Comparison of ENCODE assay signal across 8 cellular contexts in the genomic region with DNA sequence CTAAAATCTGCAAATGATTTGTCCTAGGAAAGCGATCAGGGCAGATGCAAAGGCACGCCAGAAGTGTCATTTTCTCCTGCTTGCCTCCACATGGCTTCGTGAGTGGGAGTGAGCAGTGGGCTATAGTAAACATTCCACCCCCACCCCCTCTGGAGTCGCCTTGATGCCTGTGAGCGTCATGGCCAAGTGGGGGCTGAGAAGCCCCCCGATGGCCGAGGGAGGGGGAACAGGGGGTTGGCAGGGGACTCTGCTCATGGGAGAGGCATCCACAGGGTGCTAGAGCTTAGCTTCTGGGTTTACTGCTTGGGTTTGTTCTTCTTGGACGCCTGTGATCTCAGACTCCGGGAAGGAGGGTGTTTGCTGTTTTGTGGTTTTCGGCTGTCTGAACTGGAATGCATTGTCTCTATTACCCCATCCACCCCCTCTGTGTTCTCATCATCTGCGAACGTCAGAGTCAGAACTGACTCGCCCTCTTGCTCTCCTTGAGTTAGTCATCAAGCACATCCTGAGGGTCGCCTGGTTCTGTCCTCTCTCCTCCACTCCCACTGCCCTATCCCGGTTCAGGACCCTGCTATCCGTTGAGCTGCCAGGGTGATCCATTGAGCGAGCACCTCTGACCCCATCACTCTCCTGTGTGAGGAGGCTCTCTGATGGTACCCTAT. TPM values are rescaled to one million over a fixed set of nuclear protein-coding genes. Genes with fewer than 3 reads are reported as not detected.
A peak's percentile ranks its signal among the peaks of the same experiment; 100 is the strongest.
DNase-seq lines count a peak whose midpoint lies in the region; ATAC-seq and TF ChIP-seq lines count a peak whose summit lies in the region.

No MANE protein-coding gene starts in this region.

- DNase-seq in stimulated activated CD4-positive, alpha-beta T cell treated with anti-CD3 and anti-CD28 coated beads, Interleukin-1b, Interleukin-23, amount 100 ng/mL, for 48 hours = peak; percentile 61
- no peak for DNase-seq in stimulated activated CD4-positive, alpha-beta T cell treated with anti-CD3 and anti-CD28 coated beads, Interleukin-4, amount 100 ng/mL, for 1 hour
- peak; percentile 29 to 47 for DNase-seq in activated CD4-positive, alpha-beta T cell treated with anti-CD3 and anti-CD28 coated beads, Interleukin-2, amount 50 U/mL, for 48 hours
- DNase-seq in foreskin melanocyte = peak; percentile 84
- DNase-seq in iPS-NIHi11 (ENCODE audit: low spot score) = no peak
- DNase-seq in GM20000 (ENCODE audit: low spot score) = no peak

- TF ChIP-seq CTCF in GM20000 (IDR thresholded peaks at IDR 0.05; ENCODE audit: extremely low read depth, missing control alignments) = no peak

- peak overlapping the region; percentile 17 for H3K27ac ChIP-seq in temporal lobe (ENCODE audit: low read depth, low read length)

- ATAC-seq in GM18498 (IDR thresholded peaks at IDR 0.05; ENCODE audit: unreplicated experiment) = no peak

RNA-seq across cellular contexts. Expression of gene TNS4, which starts 15.4 kb away (rescaled TPM):
- not detected for total RNA-seq in temporal lobe

RNA-seq across cellular contexts. Expression of gene IGFBP4, which starts 42.7 kb away (rescaled TPM):
- 14.3 TPM for total RNA-seq in temporal lobe

Comparison
In these comparisons a context has a peak if more than half of its experiments do, and no peak if none do; other contexts are left out.
1. DNase-seq: peak in stimulated activated CD4-positive, alpha-beta T cell treated with anti-CD3 and anti-CD28 coated beads, Interleukin-1b, Interleukin-23, amount 100 ng/mL, for 48 hours (single experiment), activated CD4-positive, alpha-beta T cell treated with anti-CD3 and anti-CD28 coated beads, Interleukin-2, amount 50 U/mL, for 48 hours (2 of 2) and foreskin melanocyte (single experiment); none in stimulated activated CD4-positive, alpha-beta T cell treated with anti-CD3 and anti-CD28 coated beads, Interleukin-4, amount 100 ng/mL, for 1 hour (single experiment), iPS-NIHi11 (single experiment) and GM20000 (single experiment).